In genomic region chr21:30257773-30258172, GRCh38 we compare ENCODE assay signal across 10 cellular contexts. TPM values are rescaled to one million over a fixed set of nuclear protein-coding genes. Genes with fewer than 3 reads are reported as not detected.
DNase-seq lines count a peak whose midpoint lies in the region; ATAC-seq and TF ChIP-seq lines count a peak whose summit lies in the region.
"Had no signal": no experiment of that assay in that cellular context is flagged by ENCODE, and none has a peak within 500 bp of the region (broad histone marks: within the 10 kb centered on the region; RNA-seq: fewer than 3 reads in every experiment).

No MANE protein-coding gene starts in this region.

- no peaks in the 10 kb centered on the region for H3K4me1 Mint-ChIP-seq in naive thymus-derived CD4-positive, alpha-beta T cell

- DNase-seq in HuH-7.5 (ENCODE audit: low spot score) (peak; percentile 2), iPS-NIHi7 (ENCODE audit: extremely low spot score) (peak; percentile 73), EL (no peak)
- no peak for DNase-seq in naive thymus-derived CD4-positive, alpha-beta T cell
- DNase-seq in stimulated activated naive CD4-positive, alpha-beta T cell treated with Interleukin-2 at 50 U/mL for 16 hours (lab: John Stamatoyannopoulos, UW), result no peak
- DNase-seq: activated CD4-positive, alpha-beta memory T cell treated with anti-CD3 and anti-CD28 coated beads for 36 hours had no signal

- H3K4me3 Mint-ChIP-seq in naive thymus-derived CD4-positive, alpha-beta T cell, result no peak overlapping the region
- H3K4me3 Mint-ChIP-seq: activated CD4-positive, alpha-beta memory T cell treated with anti-CD3 and anti-CD28 coated beads for 36 hours had no signal

- H3K27ac ChIP-seq in C4-2B (no peak overlapping the region), VCaP (no peak overlapping the region)
- H3K27ac ChIP-seq in naive thymus-derived CD4-positive, alpha-beta T cell (ENCODE audit: low read depth, low read length), result no peak overlapping the region

- no peak overlapping the region for H3K4me3 ChIP-seq in naive thymus-derived CD4-positive, alpha-beta T cell (ENCODE audit: low read length)

- ATAC-seq in naive thymus-derived CD4-positive, alpha-beta T cell, result no peak
- no peak for ATAC-seq in GM21717 (IDR thresholded peaks at IDR 0.05; ENCODE audit: unreplicated experiment)
- ATAC-seq: HCT116 had no signal

- intact Hi-C loops in naive thymus-derived CD4-positive, alpha-beta T cell (cut with micrococcal nuclease), result no loop called here

- H3K9me3 ChIP-seq in naive thymus-derived CD4-positive, alpha-beta T cell (ENCODE audit: control insufficient read depth in 2 of 3, low read length in 3 of 3), result no peaks in the 10 kb centered on the region

- H3K27me3 Mint-ChIP-seq in naive thymus-derived CD4-positive, alpha-beta T cell, result peaks cover 0 to 4% (median 0%) of the 10 kb centered on the region in 5 donors
- H3K27me3 Mint-ChIP-seq: activated CD4-positive, alpha-beta memory T cell treated with anti-CD3 and anti-CD28 coated beads for 36 hours had no signal

- H3K27ac Mint-ChIP-seq in naive thymus-derived CD4-positive, alpha-beta T cell, result no peak overlapping the region
- H3K27ac Mint-ChIP-seq: activated CD4-positive, alpha-beta memory T cell treated with anti-CD3 and anti-CD28 coated beads for 36 hours had no signal

- no peaks in the 10 kb centered on the region for H3K27me3 ChIP-seq in naive thymus-derived CD4-positive, alpha-beta T cell (ENCODE audit: control insufficient read depth in 2 of 2, insufficient read depth in 2 of 2, low read length in 2 of 2)

- no peaks in the 10 kb centered on the region for H3K36me3 ChIP-seq in naive thymus-derived CD4-positive, alpha-beta T cell (ENCODE audit: control insufficient read depth in 2 of 3, insufficient read depth in 3 of 3, low read length in 3 of 3)

- H3K36me3 Mint-ChIP-seq in naive thymus-derived CD4-positive, alpha-beta T cell, result no peaks in the 10 kb centered on the region
- H3K36me3 Mint-ChIP-seq: activated CD4-positive, alpha-beta memory T cell treated with anti-CD3 and anti-CD28 coated beads for 36 hours had no signal

- CTCF ChIA-PET in naive thymus-derived CD4-positive, alpha-beta T cell (lab: Charles Lee), result no interaction called here

- POLR2A ChIA-PET in naive thymus-derived CD4-positive, alpha-beta T cell (lab: Charles Lee), result no interaction called here

- TF ChIP-seq CTCF in C4-2B (conservative IDR thresholded peaks at IDR 0.05), result peak; percentile 63
- peak; percentile 85 for TF ChIP-seq CTCF in VCaP (conservative IDR thresholded peaks at IDR 0.05)

- H3K4me1 ChIP-seq in naive thymus-derived CD4-positive, alpha-beta T cell (ENCODE audit: control insufficient read depth in 2 of 2, insufficient read depth in 2 of 2, low read length in 2 of 2), result no peaks in the 10 kb centered on the region

- peaks cover 0 to 8% (median 0%) of the 10 kb centered on the region in 11 donors for H3K9me3 Mint-ChIP-seq in naive thymus-derived CD4-positive, alpha-beta T cell
- H3K9me3 Mint-ChIP-seq: activated CD4-positive, alpha-beta memory T cell treated with anti-CD3 and anti-CD28 coated beads for 36 hours had no signal

RNA-seq across cellular contexts. Expression of gene KRTAP24-1, which starts 25.0 kb away (rescaled TPM):
- not detected for total RNA-seq in naive thymus-derived CD4-positive, alpha-beta T cell
- polyA plus RNA-seq in naive thymus-derived CD4-positive, alpha-beta T cell, result not detected
- total RNA-seq: activated CD4-positive, alpha-beta memory T cell treated with anti-CD3 and anti-CD28 coated beads for 36 hours had no signal

RNA-seq across cellular contexts. Expression of gene KRTAP25-1, which starts 31.5 kb away (rescaled TPM):
- not detected for total RNA-seq in naive thymus-derived CD4-positive, alpha-beta T cell
- polyA plus RNA-seq in naive thymus-derived CD4-positive, alpha-beta T cell, result not detected
- total RNA-seq: activated CD4-positive, alpha-beta memory T cell treated with anti-CD3 and anti-CD28 coated beads for 36 hours had no signal

RNA-seq across cellular contexts. Expression of gene CLDN8, which starts 41.9 kb away (rescaled TPM):
- not detected for total RNA-seq in naive thymus-derived CD4-positive, alpha-beta T cell
- not detected for polyA plus RNA-seq in naive thymus-derived CD4-positive, alpha-beta T cell
- total RNA-seq: activated CD4-positive, alpha-beta memory T cell treated with anti-CD3 and anti-CD28 coated beads for 36 hours had no signal

Comparison
In these comparisons a context has a peak if more than half of its experiments do, and no peak if none do; other contexts are left out.
1. DNase-seq: peak in HuH-7.5 (single experiment) and iPS-NIHi7 (single experiment); none in EL (single experiment), naive thymus-derived CD4-positive, alpha-beta T cell (0 of 9) and stimulated activated naive CD4-positive, alpha-beta T cell treated with Interleukin-2 at 50 U/mL for 16 hours (single experiment).